ENCODE assay signal across 9 cellular contexts in genomic region chr16:48393843-48394703, GRCh38. TPM values are rescaled to one million over a fixed set of nuclear protein-coding genes. Genes with fewer than 3 reads are reported as not detected.
DNase-seq lines count a peak whose midpoint lies in the region; ATAC-seq and TF ChIP-seq lines count a peak whose summit lies in the region.
"Had no signal": no experiment of that assay in that cellular context is flagged by ENCODE, and none has a peak within 500 bp of the region (broad histone marks: within the 10 kb centered on the region; RNA-seq: fewer than 3 reads in every experiment).

No MANE protein-coding gene starts in this region.

- H3K27me3 ChIP-seq in muscle layer of duodenum (ENCODE audit: low read depth, low read length) (no peaks in the 10 kb centered on the region), aorta (ENCODE audit: control insufficient read depth in 1 of 2, insufficient read depth in 2 of 2, low read length in 1 of 2) (no peaks in the 10 kb centered on the region)

- TF ChIP-seq CTCF in epithelial cell of esophagus (IDR thresholded peaks at IDR 0.05; ENCODE audit: insufficient read depth, low read depth, low read length, missing control alignments) = no peak

- H3K4me3 ChIP-seq in epithelial cell of esophagus (ENCODE audit: low read length) (no peak overlapping the region), muscle layer of duodenum (ENCODE audit: low read depth in 1 of 2, low read length in 2 of 2) (no peak overlapping the region), aorta (ENCODE audit: low read length in 2 of 2) (no peak overlapping the region)

- H3K36me3 ChIP-seq in muscle layer of duodenum (ENCODE audit: control insufficient read depth in 1 of 2, insufficient read depth in 2 of 2, low read length in 2 of 2) (no peaks in the 10 kb centered on the region), aorta (ENCODE audit: control insufficient read depth in 1 of 2, insufficient read depth in 2 of 2, low read length in 1 of 2) (no peaks in the 10 kb centered on the region)

- peak; percentile 3 for DNase-seq in stimulated activated CD4-positive, alpha-beta T cell treated with anti-CD3 and anti-CD28 coated beads, Interleukin-4, amount 100 ng/mL, for 1 hour
- no peak for DNase-seq in stimulated activated CD4-positive, alpha-beta T cell treated with anti-CD3 and anti-CD28 coated beads, Interleukin-2, amount 100 ng/mL, for 48 hours
- peak; percentile 55 for DNase-seq in epithelial cell of esophagus (ENCODE audit: low read depth)
- DNase-seq in aorta = no peak
- DNase-seq in NCI-H1930 (lab: John Stamatoyannopoulos, UW) = no peak
- no peak for DNase-seq in NCI-H510A (lab: John Stamatoyannopoulos, UW)
- DNase-seq in NCI-H2107 (lab: John Stamatoyannopoulos, UW) = no peak
- DNase-seq: activated CD8-positive, alpha-beta memory T cell treated with anti-CD3 and anti-CD28 coated beads, Interleukin-2, amount 50 U/mL, for 48 hours had no signal

- intact Hi-C loops in aorta (cut with DNase I) = no loop called here

- peak; percentile 88 for ATAC-seq in aorta (ENCODE audit: low FRiP score)

- H3K9me3 ChIP-seq in muscle layer of duodenum (ENCODE audit: control insufficient read depth in 1 of 2, low read length in 2 of 2) = no peaks in the 10 kb centered on the region
- no peaks in the 10 kb centered on the region for H3K9me3 ChIP-seq in aorta (ENCODE audit: control insufficient read depth, low read length)

- H3K4me1 ChIP-seq in muscle layer of duodenum (ENCODE audit: control insufficient read depth in 1 of 2, insufficient read depth in 2 of 2, low read length in 2 of 2) (no peaks in the 10 kb centered on the region), aorta (ENCODE audit: control insufficient read depth in 1 of 2, insufficient read depth in 2 of 2, low read length in 2 of 2) (no peaks in the 10 kb centered on the region)

- peak overlapping the region; percentile 40 for H3K27ac ChIP-seq in muscle layer of duodenum (ENCODE audit: low read length)
- no peak overlapping the region for H3K27ac ChIP-seq in aorta (ENCODE audit: low read depth in 1 of 2, low read length in 2 of 2)

- WGBS in aorta, 2 donors = 92 to 93% methylated on average over 17 of the region's 17 CpGs

RNA-seq across cellular contexts. Expression of gene SIAH1, which starts 8.9 kb away (rescaled TPM):
- 10 to 100 TPM; 23.9 to 24.3 TPM for total RNA-seq in aorta
- polyA plus RNA-seq in aorta = 10 to 100 TPM; 12.7 to 15.3 TPM

Comparison
In these comparisons a context has a peak if more than half of its experiments do, and no peak if none do; other contexts are left out.
1. DNase-seq: peak in stimulated activated CD4-positive, alpha-beta T cell treated with anti-CD3 and anti-CD28 coated beads, Interleukin-4, amount 100 ng/mL, for 1 hour (single experiment) and epithelial cell of esophagus (single experiment); none in stimulated activated CD4-positive, alpha-beta T cell treated with anti-CD3 and anti-CD28 coated beads, Interleukin-2, amount 100 ng/mL, for 48 hours (0 of 2), aorta (0 of 2), NCI-H1930 (0 of 2), NCI-H510A (single experiment) and NCI-H2107 (single experiment).